ENCODE assay signal across 20 cellular contexts in the genomic region with DNA sequence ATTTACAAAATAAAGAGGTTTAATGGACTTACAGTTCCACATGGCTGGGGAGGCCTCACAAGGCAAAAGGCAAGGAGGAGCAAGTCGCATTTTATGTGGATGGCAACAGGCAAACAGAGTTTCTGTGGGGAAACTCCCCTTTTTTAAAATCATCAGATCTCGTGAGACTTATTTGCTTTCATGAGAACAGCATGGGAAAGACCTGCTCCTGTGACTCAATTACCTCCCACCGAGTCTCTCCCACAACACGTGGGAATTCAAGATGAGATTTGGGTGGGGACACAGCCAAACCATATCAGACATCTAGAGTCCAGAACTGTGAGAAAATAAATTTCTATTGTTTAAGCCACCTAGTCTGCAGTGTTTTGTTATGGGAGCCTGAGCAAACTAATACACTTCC.
A peak's percentile ranks its signal among the peaks of the same experiment; 100 is the strongest.
DNase-seq lines count a peak whose midpoint lies in the region; TF ChIP-seq lines count a peak whose summit lies in the region.
"Had no signal": no experiment of that assay in that cellular context is flagged by ENCODE, and none has a peak within 500 bp of the region (broad histone marks: within the 10 kb centered on the region; RNA-seq: fewer than 3 reads in every experiment).

No MANE protein-coding gene starts in this region.

- H3K4me1 ChIP-seq in GM23248 (ENCODE audit: insufficient read depth) (peaks cover 27% of the 10 kb centered on the region), prostate gland (replicated peaks) (no peaks in the 10 kb centered on the region)

- peaks cover 15% of the 10 kb centered on the region for H3F3A ChIP-seq in GM23248 (ENCODE audit: insufficient read depth)

- DNase-seq in GM23248, result no peak
- DNase-seq in endothelial cell (ENCODE audit: low spot score), result no peak
- DNase-seq in osteocyte (ENCODE audit: extremely low spot score, unreplicated experiment), result no peak
- DNase-seq in prostate gland (ENCODE audit: low spot score), result no peak
- DNase-seq in HuH-7.5 (ENCODE audit: low spot score), result no peak
- DNase-seq in activated gamma-delta T cell (lab: John Stamatoyannopoulos, UW), result no peak
- DNase-seq: activated CD4-positive, alpha-beta T cell treated with anti-CD3 and anti-CD28 coated beads, Interleukin-2, amount 10 ng/mL, durations not matched to agents 7 days and 5 days; activated T-cell treated with anti-CD3 and anti-CD28 coated beads, Interleukin-2, amount 50 U/mL, for 1 hour; erythroblast; glutamatergic neuron; Kasumi-1; midbrain; NCI-H1436; NK-92 treated with Interleukin-12 subunit alpha and Interleukin-12 subunit beta, amount 100 ng/mL, for 24 hours; ovary; SHP77 treated with DMSO at 0.1 percent for 48 hours; small intestine; tibial artery had no signal

- intact Hi-C loops in prostate gland (cut with DNase I), result no loop called here

- peak overlapping the region; percentile 52 for H3K27ac Mint-ChIP-seq in endothelial cell (ENCODE audit: unreplicated experiment)
- peak overlapping the region; percentile 38 for H3K27ac Mint-ChIP-seq in osteocyte (ENCODE audit: unreplicated experiment)
- H3K27ac Mint-ChIP-seq: activated CD4-positive, alpha-beta T cell treated with anti-CD3 and anti-CD28 coated beads, Interleukin-2, amount 10 ng/mL, durations not matched to agents 7 days and 5 days had no signal

- no peak for TF ChIP-seq POLR2A in prostate gland (IDR thresholded peaks at IDR 0.05)

- no peak for TF ChIP-seq RAD21 in Ishikawa (IDR thresholded peaks at IDR 0.05; ENCODE audit: low read depth)

- H3K9me2 ChIP-seq in GM23248 (ENCODE audit: insufficient read depth), result no peaks in the 10 kb centered on the region

- WGBS in GM23248 (ENCODE audit: low coverage in 1 of 2, low lambda C conversion rate in 2 of 2, missing lambda C conversion rate in 2 of 2), 2 experiments, result 96 to 99% methylated on average over 4 of the region's 4 CpGs
- 87% methylated on average over 4 of the region's 4 CpGs for WGBS in prostate gland

- H2AFZ ChIP-seq in GM23248, result no peak overlapping the region

- no peak overlapping the region for H3K4me3 Mint-ChIP-seq in endothelial cell (ENCODE audit: unreplicated experiment)
- H3K4me3 Mint-ChIP-seq in osteocyte (ENCODE audit: unreplicated experiment), result no peak overlapping the region
- H3K4me3 Mint-ChIP-seq: activated CD4-positive, alpha-beta T cell treated with anti-CD3 and anti-CD28 coated beads, Interleukin-2, amount 10 ng/mL, durations not matched to agents 7 days and 5 days had no signal

- H3K36me3 ChIP-seq in GM23248 (ENCODE audit: low read depth), result no peaks in the 10 kb centered on the region
- H3K36me3 ChIP-seq in prostate gland, result no peaks in the 10 kb centered on the region
- H3K36me3 ChIP-seq: BLaER1, ovary, tibial artery had no signal

- no peak overlapping the region for H3K4me3 ChIP-seq in GM23248
- no peak overlapping the region for H3K4me3 ChIP-seq in prostate gland
- H3K4me3 ChIP-seq: BLaER1, ovary, tibial artery had no signal

- no peaks in the 10 kb centered on the region for H4K20me1 ChIP-seq in GM23248 (ENCODE audit: insufficient read depth)
- H4K20me1 ChIP-seq: BLaER1 had no signal

- H3K9me3 Mint-ChIP-seq in endothelial cell (ENCODE audit: unreplicated experiment) (no peaks in the 10 kb centered on the region), osteocyte (ENCODE audit: unreplicated experiment) (no peaks in the 10 kb centered on the region)
- H3K9me3 Mint-ChIP-seq: activated CD4-positive, alpha-beta T cell treated with anti-CD3 and anti-CD28 coated beads, Interleukin-2, amount 10 ng/mL, durations not matched to agents 7 days and 5 days had no signal

- H3K27me3 Mint-ChIP-seq in endothelial cell (ENCODE audit: unreplicated experiment) (peaks cover 2% of the 10 kb centered on the region), osteocyte (ENCODE audit: unreplicated experiment) (no peaks in the 10 kb centered on the region)
- H3K27me3 Mint-ChIP-seq: activated CD4-positive, alpha-beta T cell treated with anti-CD3 and anti-CD28 coated beads, Interleukin-2, amount 10 ng/mL, durations not matched to agents 7 days and 5 days had no signal

- H3K4me2 ChIP-seq in GM23248 (ENCODE audit: unreplicated experiment), result peak overlapping the region; percentile 61

- TF ChIP-seq EP300 in Ishikawa (IDR thresholded peaks at IDR 0.05; ENCODE audit: borderline replicate concordance), result no peak

- H3K27ac ChIP-seq in GM23248 (no peak overlapping the region; the same call in 1 of the 2 replicates), prostate gland (no peak overlapping the region)
- H3K27ac ChIP-seq: BLaER1, ovary had no signal

- no peak overlapping the region for H3K9ac ChIP-seq in GM23248
- H3K9ac ChIP-seq: BLaER1 had no signal

- H3K27me3 ChIP-seq in GM23248 (replicated peaks; ENCODE audit: insufficient read depth) (no peaks in the 10 kb centered on the region), prostate gland (replicated peaks; ENCODE audit: insufficient read depth) (no peaks in the 10 kb centered on the region)
- H3K27me3 ChIP-seq: BLaER1, ovary, tibial artery had no signal

- H3K9me3 ChIP-seq in GM23248 (ENCODE audit: low read depth), result no peaks in the 10 kb centered on the region
- no peaks in the 10 kb centered on the region for H3K9me3 ChIP-seq in prostate gland
- H3K9me3 ChIP-seq: BLaER1, ovary, tibial artery had no signal

- peaks cover 1% of the 10 kb centered on the region for H3K36me3 Mint-ChIP-seq in endothelial cell (ENCODE audit: low read depth, unreplicated experiment)
- no peaks in the 10 kb centered on the region for H3K36me3 Mint-ChIP-seq in osteocyte (ENCODE audit: unreplicated experiment)

- in situ Hi-C loops in GM23248 (cut with MboI), result loop anchor here (10.0 kb wide), 1 partner anchor 137 kb away; no protein-coding TSS in a partner anchor

- no peak for TF ChIP-seq CTCF in endothelial cell (IDR thresholded peaks at IDR 0.05; ENCODE audit: unreplicated experiment)
- no peak for TF ChIP-seq CTCF in osteocyte (IDR thresholded peaks at IDR 0.05)
- TF ChIP-seq CTCF in prostate gland (IDR thresholded peaks at IDR 0.05), result no peak

- H3K79me2 ChIP-seq in GM23248 (ENCODE audit: insufficient read depth), result no peaks in the 10 kb centered on the region

- H3K4me1 Mint-ChIP-seq in endothelial cell (ENCODE audit: unreplicated experiment), result peaks cover 13% of the 10 kb centered on the region
- peaks cover 49% of the 10 kb centered on the region for H3K4me1 Mint-ChIP-seq in osteocyte (ENCODE audit: unreplicated experiment)

TF ChIP-seq in Ishikawa, 13 proteins besides CTCF, POLR2A, EP300 and RAD21:
- TF ChIP-seq CEBPB (IDR thresholded peaks at IDR 0.05) (no peak), USF1 (IDR thresholded peaks at IDR 0.05) (0 out of 2 replicates have a peak, but pooled peaks have one; percentile 5), NFIC (IDR thresholded peaks at IDR 0.05) (no peak), CREB1 (IDR thresholded peaks at IDR 0.05; ENCODE audit: low read depth) (no peak)
